14 cellular contexts compared by ENCODE assay signal in the genomic region with DNA sequence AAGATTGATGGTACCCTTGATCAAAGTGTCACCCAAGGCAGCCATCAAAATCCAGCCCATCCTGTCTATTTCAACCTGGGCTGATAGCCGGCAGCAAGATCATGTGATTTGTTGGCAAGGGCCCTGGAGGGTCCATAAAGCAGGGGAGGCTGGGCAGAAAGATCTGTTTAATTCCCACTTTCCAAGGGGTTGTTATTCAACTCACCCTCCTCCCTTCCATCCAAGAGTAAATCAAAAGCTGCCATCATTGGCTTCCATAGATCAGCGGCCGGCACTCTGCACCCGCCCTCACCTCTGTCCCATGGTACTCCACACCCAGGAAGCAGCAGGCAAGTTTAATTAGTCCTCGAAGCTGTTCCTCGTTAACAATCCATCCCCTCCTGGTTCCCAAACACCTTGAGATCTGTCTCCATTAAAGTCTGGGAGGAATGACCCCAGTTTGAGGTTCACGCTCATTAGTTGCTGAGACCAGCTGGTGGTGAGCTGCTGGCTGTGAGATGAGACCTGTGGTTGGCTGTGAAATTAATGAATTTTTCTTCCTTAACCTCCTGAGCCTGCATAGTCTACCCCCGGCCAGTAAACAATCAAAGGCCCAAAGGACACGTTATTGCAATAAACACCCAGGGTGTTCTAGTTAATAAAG.
DNase-seq lines count a peak whose midpoint lies in the region; ATAC-seq and TF ChIP-seq lines count a peak whose summit lies in the region.
"Had no signal": no experiment of that assay in that cellular context is flagged by ENCODE, and none has a peak within 500 bp of the region (broad histone marks: within the 10 kb centered on the region; RNA-seq: fewer than 3 reads in every experiment).

No MANE protein-coding gene starts in this region.

- ATAC-seq in GM21360 (IDR thresholded peaks at IDR 0.05; ENCODE audit: unreplicated experiment), result no peak

- H3K18ac ChIP-seq in mesenchymal stem cell (ENCODE audit: low read depth in 1 of 2, low read length in 2 of 2), result no peak overlapping the region

- intact Hi-C loops in cardiac septum (cut with DNase I), result no loop called here

- H3K4me3 Mint-ChIP-seq in osteocyte (ENCODE audit: unreplicated experiment), result no peak overlapping the region
- H3K4me3 Mint-ChIP-seq: CD4-positive, alpha-beta memory T cell; HFFc6 had no signal

- H2AFZ ChIP-seq in mesenchymal stem cell (ENCODE audit: low read depth, low read length), result no peak overlapping the region

- H3K4me1 Mint-ChIP-seq in osteocyte (ENCODE audit: unreplicated experiment), result peaks cover 17% of the 10 kb centered on the region
- H3K4me1 Mint-ChIP-seq: CD4-positive, alpha-beta memory T cell had no signal

- no peak overlapping the region for H3K4ac ChIP-seq in mesenchymal stem cell (ENCODE audit: low read depth in 1 of 2, low read length in 2 of 2)

- H3K4me1 ChIP-seq in right atrium auricular region (no peaks in the 10 kb centered on the region), mesenchymal stem cell (ENCODE audit: control insufficient read depth, insufficient read depth, low read depth, low read length) (peaks cover 19% of the 10 kb centered on the region)
- H3K4me1 ChIP-seq: BE2C had no signal

- no peak overlapping the region for H3K23ac ChIP-seq in mesenchymal stem cell (ENCODE audit: low read length in 2 of 2)

- H4K8ac ChIP-seq in mesenchymal stem cell (ENCODE audit: low read length), result no peak overlapping the region

- H3K9me3 ChIP-seq in right atrium auricular region (peaks cover 0 to 12% of the 10 kb centered on the region in 2 donors), mesenchymal stem cell (ENCODE audit: control insufficient read depth, low read length) (peaks cover 3% of the 10 kb centered on the region)
- H3K9me3 ChIP-seq: BE2C had no signal

- no peak overlapping the region for H2BK120ac ChIP-seq in mesenchymal stem cell (ENCODE audit: low read depth, low read length)

- H2BK5ac ChIP-seq in mesenchymal stem cell (ENCODE audit: low read depth, low read length, poor library complexity, severe bottlenecking), result no peak overlapping the region

- peaks cover 6% of the 10 kb centered on the region for H3K9me3 Mint-ChIP-seq in osteocyte (ENCODE audit: unreplicated experiment)

- H3K27me3 ChIP-seq in right atrium auricular region (no peaks in the 10 kb centered on the region), mesenchymal stem cell (ENCODE audit: control insufficient read depth in 1 of 2, insufficient read depth in 1 of 2, low read length in 2 of 2) (peaks cover 0 to 49% of the 10 kb centered on the region in 2 experiments)
- H3K27me3 ChIP-seq: BE2C had no signal

- H3K27ac ChIP-seq in right atrium auricular region (no peak overlapping the region), mesenchymal stem cell (ENCODE audit: low read length, poor library complexity, severe bottlenecking) (no peak overlapping the region)
- H3K27ac ChIP-seq: C4-2B had no signal

- H3K4me3 ChIP-seq in right atrium auricular region (no peak overlapping the region), mesenchymal stem cell (ENCODE audit: insufficient read depth in 1 of 2, low read depth in 1 of 2, low read length in 2 of 2) (no peak overlapping the region)

- TF ChIP-seq CTCF in right atrium auricular region (IDR thresholded peaks at IDR 0.05) (no peak), osteocyte (IDR thresholded peaks at IDR 0.05) (no peak)

- H3K4me2 ChIP-seq in mesenchymal stem cell (ENCODE audit: low read length, poor library complexity, severe bottlenecking), result no peak overlapping the region

- no peak overlapping the region for H4K91ac ChIP-seq in mesenchymal stem cell (ENCODE audit: low read length)

- 91% methylated on average over 4 of the region's 9 CpGs for WGBS in mesenchymal stem cell

- H2BK12ac ChIP-seq in mesenchymal stem cell (ENCODE audit: low read length in 2 of 2), result no peak overlapping the region

- no peaks in the 10 kb centered on the region for H3K79me1 ChIP-seq in mesenchymal stem cell (replicated peaks; ENCODE audit: low read length, poor library complexity, severe bottlenecking)

- no peak overlapping the region for H3K14ac ChIP-seq in mesenchymal stem cell (ENCODE audit: low read length in 2 of 2)

- H3K36me3 Mint-ChIP-seq in osteocyte (ENCODE audit: unreplicated experiment), result no peaks in the 10 kb centered on the region
- H3K36me3 Mint-ChIP-seq: CD4-positive, alpha-beta memory T cell had no signal

- peak overlapping the region; percentile 55 for H2AK5ac ChIP-seq in mesenchymal stem cell (ENCODE audit: low read length, severe bottlenecking)

- no peak overlapping the region for H2BK15ac ChIP-seq in mesenchymal stem cell (ENCODE audit: low read depth, poor library complexity, severe bottlenecking)

- H3K27ac Mint-ChIP-seq in osteocyte (ENCODE audit: unreplicated experiment), result peak overlapping the region; percentile 23
- H3K27ac Mint-ChIP-seq: HFFc6 had no signal

- H3K36me3 ChIP-seq in right atrium auricular region, result no peaks in the 10 kb centered on the region
- H3K36me3 ChIP-seq in mesenchymal stem cell (ENCODE audit: control insufficient read depth in 1 of 2, insufficient read depth in 2 of 2, low read depth in 1 of 2, low read length in 2 of 2), result no peaks in the 10 kb centered on the region
- H3K36me3 ChIP-seq: BE2C had no signal

- DNase-seq in right atrium auricular region (ENCODE audit: low spot score), result peak; percentile 16
- DNase-seq in cardiac septum (ENCODE audit: low spot score), result no peak
- DNase-seq in mesenchymal stem cell, result no peak
- DNase-seq in osteocyte (ENCODE audit: extremely low spot score, unreplicated experiment), result peak; percentile 56
- DNase-seq in RKO (ENCODE audit: low spot score), result no peak
- no peak for DNase-seq in NCI-H1092 treated with DMSO at 0.1 percent for 48 hours (lab: John Stamatoyannopoulos, UW)
- DNase-seq: BE2C; CD4-positive, alpha-beta memory T cell; DMS153; DMS79 treated with DMSO at 0.1 percent for 48 hours; HCEC 1CT had no signal

- no peak overlapping the region for H3K9ac ChIP-seq in mesenchymal stem cell (ENCODE audit: low read length)

- peaks cover 13% of the 10 kb centered on the region for H3K27me3 Mint-ChIP-seq in osteocyte (ENCODE audit: unreplicated experiment)

Comparison
In these comparisons a context has a peak if more than half of its experiments do, and no peak if none do; other contexts are left out.
1. DNase-seq: peak in right atrium auricular region (single experiment) and osteocyte (single experiment); none in cardiac septum (single experiment), mesenchymal stem cell (single experiment), RKO (single experiment) and NCI-H1092 treated with DMSO at 0.1 percent for 48 hours (single experiment).